ENCODE assay signal across 12 cellular contexts in genomic region chr17:68441064-68441770, GRCh38. TPM values are rescaled to one million over a fixed set of nuclear protein-coding genes. Genes with fewer than 3 reads are reported as not detected.
DNase-seq lines count a peak whose midpoint lies in the region; ATAC-seq and TF ChIP-seq lines count a peak whose summit lies in the region.
"Had no signal": no experiment of that assay in that cellular context is flagged by ENCODE, and none has a peak within 500 bp of the region (broad histone marks: within the 10 kb centered on the region; RNA-seq: fewer than 3 reads in every experiment).

No MANE protein-coding gene starts in this region.

- peaks cover 29 to 47% (median 42%) of the 10 kb centered on the region in 3 donors for H3K4me1 Mint-ChIP-seq in CD8-positive, alpha-beta memory T cell
- peaks cover 35% of the 10 kb centered on the region for H3K4me1 Mint-ChIP-seq in nephron progenitor cell

- intact Hi-C loops in OCI-LY7 (cut with micrococcal nuclease; ENCODE audit: unreplicated experiment) (loop anchor here (1.0 kb wide), 1 partner anchor 16 kb away; the partner anchor contains the start of gene WIPI1), esophagus squamous epithelium (cut with DNase I) (no loop called here)

- no peaks in the 10 kb centered on the region for H3K27me3 ChIP-seq in CD8-positive, alpha-beta memory T cell (ENCODE audit: insufficient read depth, low read length, poor library complexity, severe bottlenecking)
- no peaks in the 10 kb centered on the region for H3K27me3 ChIP-seq in esophagus squamous epithelium

- H3K36me3 Mint-ChIP-seq in CD8-positive, alpha-beta memory T cell, result peaks cover 0 to 17% (median 14%) of the 10 kb centered on the region in 3 donors
- no peaks in the 10 kb centered on the region for H3K36me3 Mint-ChIP-seq in nephron progenitor cell (ENCODE audit: low read depth)

- no TSS peak for BruUV-seq in OCI-LY7 (replicated peaks; lab: Mats Ljungman, UMichigan)

- CTCF ChIA-PET in CD8-positive, alpha-beta memory T cell (lab: Charles Lee), result interaction anchor here (1.1 to 1.6 kb wide), 3 partner anchors 16 to 192 kb away, joined by 3 to 4 read pairs (median 3); partner anchors contain the start of gene WIPI1
- CTCF ChIA-PET in OCI-LY7 (lab: Charles Lee; ENCODE audit: unreplicated experiment), result interaction anchor here (1.1 to 1.5 kb wide), 3 partner anchors 16 to 21 kb away, joined by 3 to 8 read pairs (median 4); partner anchors contain the start of gene WIPI1

- no peaks in the 10 kb centered on the region for H3K79me2 ChIP-seq in OCI-LY7 (ENCODE audit: insufficient read depth, low read depth, low read length)

- peak overlapping the region; percentile 44 for H2AFZ ChIP-seq in OCI-LY7 (ENCODE audit: low read length)

- TF ChIP-seq CTCF in OCI-LY7 (conservative IDR thresholded peaks at IDR 0.05; ENCODE audit: low read length) (no peak), esophagus squamous epithelium (IDR thresholded peaks at IDR 0.05) (no peak), nephron progenitor cell (IDR thresholded peaks at IDR 0.05) (no peak)

- H3K4me2 ChIP-seq in OCI-LY7 (ENCODE audit: low read length), result peak overlapping the region; percentile 62

- H3K9me2 ChIP-seq in OCI-LY7 (ENCODE audit: insufficient read depth, low read length), result no peaks in the 10 kb centered on the region

- H3K9me3 ChIP-seq in CD8-positive, alpha-beta memory T cell (ENCODE audit: low read length), result no peaks in the 10 kb centered on the region
- no peaks in the 10 kb centered on the region for H3K9me3 ChIP-seq in OCI-LY7 (ENCODE audit: low read length)
- no peaks in the 10 kb centered on the region for H3K9me3 ChIP-seq in esophagus squamous epithelium

- no peaks in the 10 kb centered on the region for H3K9me3 Mint-ChIP-seq in CD8-positive, alpha-beta memory T cell
- no peaks in the 10 kb centered on the region for H3K9me3 Mint-ChIP-seq in nephron progenitor cell

- no peak for DNase-seq in CD8-positive, alpha-beta memory T cell
- peak; percentile 70 for DNase-seq in OCI-LY7 (ENCODE audit: low spot score)
- DNase-seq in esophagus squamous epithelium (lab: John Stamatoyannopoulos, UW), result no peak
- DNase-seq in nephron progenitor cell, result no peak
- DNase-seq in DMS79 treated with DMSO at 0.1 percent for 48 hours (lab: John Stamatoyannopoulos, UW), result no peak
- DNase-seq in central memory CD4-positive, alpha-beta T cell, result no peak
- DNase-seq: activated CD4-positive, CD25-positive, alpha-beta regulatory T cell treated with anti-CD3 and anti-CD28 coated beads, Interleukin-2, amount 50 U/mL, for 72 hours; cerebellar nuclear complex; NCI-H446; stimulated activated CD4-positive, alpha-beta T cell treated with anti-CD3 and anti-CD28 coated beads, Interleukin-2, amount 100 ng/mL, for 24 hours had no signal

- peak overlapping the region; percentile 38 to 83 (median 62) for H3K27ac Mint-ChIP-seq in CD8-positive, alpha-beta memory T cell
- no peak overlapping the region for H3K27ac Mint-ChIP-seq in nephron progenitor cell

- no peaks in the 10 kb centered on the region for H4K20me1 ChIP-seq in OCI-LY7 (ENCODE audit: insufficient read depth, low read length)

- peaks cover 27% of the 10 kb centered on the region for H3K4me1 ChIP-seq in CD8-positive, alpha-beta memory T cell (ENCODE audit: insufficient read depth, low read length)
- H3K4me1 ChIP-seq in OCI-LY7 (ENCODE audit: insufficient read depth, low read length, poor library complexity, severe bottlenecking) (peaks cover 63% of the 10 kb centered on the region), esophagus squamous epithelium (peaks cover 10 to 37% (median 14%) of the 10 kb centered on the region in 3 donors)

- WGBS in esophagus squamous epithelium, 2 donors, result 67 to 70% methylated on average over 14 of the region's 14 CpGs

- no peak overlapping the region for H3K27ac ChIP-seq in CD8-positive, alpha-beta memory T cell (ENCODE audit: low read depth, low read length)
- H3K27ac ChIP-seq in OCI-LY7 (ENCODE audit: low read depth, low read length, poor library complexity, severe bottlenecking) (peak overlapping the region; percentile 80), esophagus squamous epithelium (peak overlapping the region in 3 of 4 donors; percentile 6 to 47 (median 19))

- no peaks in the 10 kb centered on the region for H3K27me3 Mint-ChIP-seq in CD8-positive, alpha-beta memory T cell
- peaks cover 10% of the 10 kb centered on the region for H3K27me3 Mint-ChIP-seq in nephron progenitor cell (ENCODE audit: low read depth, poor library complexity)

- TF ChIP-seq POLR2A in esophagus squamous epithelium (IDR thresholded peaks at IDR 0.05), result no peak

- ATAC-seq in GM18868 (IDR thresholded peaks at IDR 0.05; ENCODE audit: unreplicated experiment) (no peak), HG03565 (IDR thresholded peaks at IDR 0.05; ENCODE audit: unreplicated experiment) (no peak)

- POLR2A ChIA-PET in CD8-positive, alpha-beta memory T cell (lab: Charles Lee), result interaction anchor here (1.1 to 1.5 kb wide), 2 partner anchors 9 to 204 kb away, joined by 3 read pairs; no protein-coding TSS in a partner anchor
- POLR2A ChIA-PET in OCI-LY7 (lab: Charles Lee), result interaction anchor here (0.6 to 8.8 kb wide), 6 partner anchors 9 to 258 kb away, joined by 3 to 138 read pairs (median 4); partner anchors contain the start of gene WIPI1

- H3K4me3 Mint-ChIP-seq in CD8-positive, alpha-beta memory T cell, result peak overlapping the region in 1 of 7 donors; percentile 23
- H3K4me3 Mint-ChIP-seq in nephron progenitor cell, result peak overlapping the region; percentile 18

- H3K4me3 ChIP-seq in CD8-positive, alpha-beta memory T cell (ENCODE audit: low read length), result no peak overlapping the region
- H3K4me3 ChIP-seq in OCI-LY7 (ENCODE audit: low read depth, low read length, poor library complexity, severe bottlenecking) (peak overlapping the region; percentile 14), esophagus squamous epithelium (no peak overlapping the region)

- no peaks in the 10 kb centered on the region for H3K36me3 ChIP-seq in CD8-positive, alpha-beta memory T cell (ENCODE audit: insufficient read depth, low read length)
- H3K36me3 ChIP-seq in OCI-LY7 (ENCODE audit: insufficient read depth, low read length), result peaks cover 15% of the 10 kb centered on the region
- peaks cover 0 to 33% (median 0%) of the 10 kb centered on the region in 3 donors for H3K36me3 ChIP-seq in esophagus squamous epithelium

RNA-seq across cellular contexts. Expression of gene WIPI1, which starts 16.1 kb away (rescaled TPM):
- total RNA-seq in CD8-positive, alpha-beta memory T cell, result 10 to 100 TPM in 1 of 2 experiments, 1 to 10 TPM in 1; 9.8 to 10.3 TPM
- polyA plus RNA-seq in CD8-positive, alpha-beta memory T cell, result 8.2 TPM
- 31.7 and 34.4 TPM in 2 replicates for total RNA-seq in OCI-LY7 (2014; rRNA removed; shearing (Covaris generic))
- total RNA-seq in OCI-LY7 (2022) (43.5 and 59.2 TPM in 2 replicates), esophagus squamous epithelium (10 to 100 TPM; 23.0 to 32.2 (median 25.5) TPM)
